ENCODE assay signal across 33 cellular contexts in the genomic region with DNA sequence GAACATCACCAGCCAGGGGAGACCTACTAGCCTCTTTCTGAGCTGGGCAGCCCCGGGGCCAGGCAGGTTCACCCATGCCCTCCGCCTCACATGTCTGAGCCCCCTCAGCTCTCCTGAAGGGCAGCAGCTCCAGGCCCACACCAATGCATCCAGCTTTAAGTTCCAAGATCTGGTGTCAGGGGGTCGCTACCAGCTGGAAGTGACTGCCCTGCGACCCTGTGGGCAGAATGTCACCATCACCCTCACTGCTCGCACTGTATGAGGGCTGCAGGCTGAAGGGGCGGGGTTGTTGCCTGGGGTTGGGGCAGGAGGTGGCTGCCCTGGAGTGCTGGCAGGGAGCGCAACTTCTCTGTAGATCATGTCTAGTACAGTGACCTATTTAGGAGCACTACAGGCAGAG. TPM values are rescaled to one million over a fixed set of nuclear protein-coding genes. Genes with fewer than 3 reads are reported as not detected.
"Had no signal": no experiment of that assay in that cellular context is flagged by ENCODE, and none has a peak within 500 bp of the region (broad histone marks: within the 10 kb centered on the region; RNA-seq: fewer than 3 reads in every experiment).

No MANE protein-coding gene starts in this region.

- ATAC-seq: activated CD4-positive, alpha-beta T cell treated with anti-CD3 and anti-CD28 coated beads for 36 hours; activated CD4-positive, CD25-positive, alpha-beta regulatory T cell treated with anti-CD3 and anti-CD28 coated beads, Interleukin-2, amount 50 U/mL, for 24 hours; activated CD8-positive, alpha-beta memory T cell treated with anti-CD3 and anti-CD28 coated beads, Interleukin-2, amount 10 ng/mL, durations not matched to agents 7 days and 5 days; activated CD8-positive, alpha-beta T cell treated with anti-CD3 and anti-CD28 coated beads, Interleukin-2, amount 10 ng/mL, durations not matched to agents 7 days and 5 days; activated naive CD8-positive, alpha-beta T cell treated with anti-CD3 and anti-CD28 coated beads, Interleukin-2, amount 50 U/mL, for 24 hours; WTC11 had no signal

- H3K36me3 ChIP-seq: ascending aorta, cardiac muscle cell had no signal

- DNase-seq: activated CD4-positive, alpha-beta memory T cell treated with anti-CD3 and anti-CD28 coated beads, Interleukin-2, amount 10 ng/mL, durations not matched to agents 7 days and 5 days; activated CD4-positive, alpha-beta T cell treated with anti-CD3 and anti-CD28 coated beads for 1 hour; activated CD4-positive, alpha-beta T cell treated with anti-CD3 and anti-CD28 coated beads for 36 hours; activated CD4-positive, alpha-beta T cell treated with anti-CD3 and anti-CD28 coated beads for 48 hours; activated CD4-positive, alpha-beta T cell treated with anti-CD3 and anti-CD28 coated beads, Interleukin-2, amount 10 ng/mL, durations not matched to agents 7 days and 5 days; activated CD4-positive, alpha-beta T cell treated with anti-CD3 and anti-CD28 coated beads, Interleukin-2, amount 50 U/mL, for 48 hours; activated CD4-positive, CD25-positive, alpha-beta regulatory T cell; activated CD8-positive, alpha-beta memory T cell treated with anti-CD3 and anti-CD28 coated beads for 24 hours; activated CD8-positive, alpha-beta memory T cell treated with anti-CD3 and anti-CD28 coated beads, Interleukin-2, amount 10 ng/mL, durations not matched to agents 7 days and 5 days; activated CD8-positive, alpha-beta memory T cell treated with anti-CD3 and anti-CD28 coated beads, Interleukin-2, amount 50 U/mL, for 48 hours; activated CD8-positive, alpha-beta T cell treated with anti-CD3 and anti-CD28 coated beads, Interleukin-2, amount 10 ng/mL, durations not matched to agents 7 days and 5 days; activated effector memory CD4-positive, alpha-beta T cell treated with Interleukin-2 at 50 U/mL for 16 hours; activated gamma-delta T cell; activated naive CD4-positive, alpha-beta T cell treated with anti-CD3 and anti-CD28 coated beads, Interleukin-2, amount 10 ng/mL, durations not matched to agents 7 days and 5 days; activated naive CD4-positive, alpha-beta T cell treated with Interleukin-2 at 50 U/mL for 16 hours; activated naive CD8-positive, alpha-beta T cell treated with anti-CD3 and anti-CD28 coated beads, Interleukin-2, amount 10 ng/mL, durations not matched to agents 7 days and 5 days; activated naive CD8-positive, alpha-beta T cell treated with anti-CD3 and anti-CD28 coated beads, Interleukin-2, amount 50 U/mL, for 24 hours; activated T-cell treated with anti-CD3 and anti-CD28 coated beads, Interleukin-2, amount 50 U/mL, for 24 hours; activated T-cell treated with anti-CD3 and anti-CD28 coated beads, Interleukin-2, amount 50 U/mL, for 48 hours; amygdala; anterior cingulate cortex; caudate nucleus; cerebellar nuclear complex; T-helper 1 cell; T-helper 2 cell; T-helper 9 cell had no signal

- H3K9me3 ChIP-seq: ascending aorta had no signal

- H3K27ac ChIP-seq: ascending aorta, cardiac muscle cell, VCaP had no signal

- H3K4me3 ChIP-seq: ascending aorta, cardiac muscle cell had no signal

- H3K4me1 ChIP-seq: ascending aorta had no signal

- H3K27me3 ChIP-seq: ascending aorta, cardiac muscle cell had no signal

RNA-seq across cellular contexts. Expression of gene PTPN7, which starts 8.5 kb away (rescaled TPM):
- total RNA-seq: ascending aorta, bronchial epithelial cell, cardiac muscle cell had no signal
- polyA plus RNA-seq: cardiac muscle cell had no signal

RNA-seq across cellular contexts. Expression of gene LGR6, which starts 24.7 kb away (rescaled TPM):
- total RNA-seq: activated CD4-positive, alpha-beta T cell treated with anti-CD3 and anti-CD28 coated beads, Interleukin-2, amount 10 ng/mL, durations not matched to agents 7 days and 5 days; activated T-helper 2 cell treated with anti-CD3 and anti-CD28 coated beads, Interferon-gamma antibody, Interleukin-2, Interleukin-4, amounts not matched to agents 10 μg/mL and 5 μg/mL and 100 μg/mL, durations not matched to agents 14 hours and 24 hours and 36 hours; bronchial epithelial cell; cardiac muscle cell had no signal

RNA-seq across cellular contexts. Expression of gene GPR37L1, which starts 46.1 kb away (rescaled TPM):
- total RNA-seq: activated CD4-positive, alpha-beta memory T cell treated with anti-CD3 and anti-CD28 coated beads, Interleukin-2, amount 10 ng/mL, durations not matched to agents 7 days and 5 days; activated CD4-positive, alpha-beta T cell treated with anti-CD3 and anti-CD28 coated beads for 36 hours; activated CD4-positive, alpha-beta T cell treated with anti-CD3 and anti-CD28 coated beads, Interleukin-2, amount 10 ng/mL, durations not matched to agents 7 days and 5 days; activated CD8-positive, alpha-beta memory T cell treated with anti-CD3 and anti-CD28 coated beads, Interleukin-2, amount 10 ng/mL, durations not matched to agents 7 days and 5 days; activated CD8-positive, alpha-beta T cell treated with anti-CD3 and anti-CD28 coated beads, Interleukin-2, amount 10 ng/mL, durations not matched to agents 7 days and 5 days; activated naive CD8-positive, alpha-beta T cell treated with anti-CD3 and anti-CD28 coated beads, Interleukin-2, amount 10 ng/mL, durations not matched to agents 7 days and 5 days; activated T-helper 2 cell treated with anti-CD3 and anti-CD28 coated beads, Interferon-gamma antibody, Interleukin-2, Interleukin-4, amounts not matched to agents 10 μg/mL and 5 μg/mL and 100 μg/mL, durations not matched to agents 14 hours and 24 hours and 36 hours; ascending aorta; bronchial epithelial cell; cardiac muscle cell had no signal
- polyA plus RNA-seq: cardiac muscle cell had no signal
